8 cellular contexts compared by ENCODE assay signal in the genomic region with DNA sequence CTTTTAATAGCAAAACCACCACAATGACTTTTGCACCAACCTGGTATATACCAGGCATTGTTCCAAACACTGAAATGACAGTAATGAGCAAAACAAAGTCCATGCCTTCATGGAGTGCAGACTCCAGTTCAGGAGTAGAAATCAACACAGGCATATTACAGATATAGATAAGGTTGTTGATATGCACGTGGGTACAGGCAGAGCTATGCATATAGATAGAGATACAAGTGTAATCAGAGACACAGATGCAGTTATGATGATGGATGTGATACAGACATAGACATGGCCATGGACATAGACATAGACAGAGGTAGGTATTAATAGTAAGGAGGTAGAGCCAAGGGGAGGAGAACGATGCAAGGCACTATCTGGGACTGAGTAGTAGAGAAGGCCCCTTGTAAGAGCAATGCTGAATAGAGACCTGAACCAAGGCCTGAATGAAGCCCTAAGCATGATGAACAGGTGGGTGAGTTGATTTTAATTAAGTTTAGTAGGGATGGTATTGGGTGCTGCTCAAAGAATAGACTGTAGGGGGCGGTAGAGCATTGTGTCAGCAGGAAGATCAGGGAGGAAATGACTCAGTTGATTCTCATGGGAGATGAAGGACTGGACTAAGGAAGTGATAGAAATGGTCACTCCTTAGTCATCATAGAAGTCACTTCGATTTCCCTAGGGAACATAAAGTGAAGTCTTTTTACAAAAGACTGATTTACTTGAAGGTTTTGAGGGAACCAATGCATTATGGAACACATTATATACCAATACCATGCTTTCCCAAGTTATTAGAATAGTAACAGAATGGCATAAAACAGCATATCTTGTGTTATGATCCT. TPM values are rescaled to one million over a fixed set of nuclear protein-coding genes. Genes with fewer than 3 reads are reported as not detected.
DNase-seq lines count a peak whose midpoint lies in the region; ATAC-seq and TF ChIP-seq lines count a peak whose summit lies in the region.

No MANE protein-coding gene starts in this region.

- 47 to 60% (median 48%) methylated on average over 4 of the region's 4 CpGs for WGBS in spleen, 5 donors

- peaks cover 12% of the 10 kb centered on the region for H3K4me1 Mint-ChIP-seq in CD14-positive monocyte

- peaks cover 0 to 18% (median 3%) of the 10 kb centered on the region in 6 donors for H3K4me1 ChIP-seq in spleen

- no peak overlapping the region for H3K4me3 ChIP-seq in spleen

- H3K27me3 Mint-ChIP-seq in CD14-positive monocyte (ENCODE audit: low read depth in 3 of 3), result peaks cover 0 to 7% (median 0%) of the 10 kb centered on the region in 3 donors

- peak overlapping the region in 2 of 7 donors; percentile 5 to 8 for H3K27ac Mint-ChIP-seq in CD14-positive monocyte

- ATAC-seq in GM18870 (IDR thresholded peaks at IDR 0.05; ENCODE audit: unreplicated experiment) (peak; percentile 98), HG03064 (IDR thresholded peaks at IDR 0.05; ENCODE audit: low read depth, unreplicated experiment) (peak; percentile 94), sciatic nerve (no peak)

- intact Hi-C loops in CD14-positive monocyte (cut with micrococcal nuclease) (loop anchor here in 1 of 2 donors (5.0 kb wide), 1 partner anchor 41 kb away; the partner anchor contains the start of gene CMPK2), spleen (cut with DNase I; ENCODE audit: low total_unique reads) (no loop called here), sciatic nerve (cut with DNase I) (no loop called here)

- peak; percentile 52 for DNase-seq in CD14-positive monocyte (ENCODE audit: low spot score)
- DNase-seq in NOMO-1 (lab: John Stamatoyannopoulos, UW; ENCODE audit: unreplicated experiment in 2 of 2), result peak; percentile 28 to 66
- peak; percentile 66 for DNase-seq in activated CD8-positive, alpha-beta memory T cell treated with anti-CD3 and anti-CD28 coated beads, Interleukin-2, amount 50 U/mL, for 48 hours
- DNase-seq in foreskin melanocyte, result peak; percentile 63
- DNase-seq in spleen, result no peak
- DNase-seq in sciatic nerve (ENCODE audit: low spot score), result no peak

- peak overlapping the region in 1 of 8 donors; percentile 4 for H3K27ac ChIP-seq in spleen

- no peaks in the 10 kb centered on the region for H3K36me3 ChIP-seq in spleen

- no peak for TF ChIP-seq POLR2A in spleen (IDR thresholded peaks at IDR 0.05)

- peaks cover 3 to 12% (median 8%) of the 10 kb centered on the region in 7 donors for H3K9me3 Mint-ChIP-seq in CD14-positive monocyte

- peaks cover 0 to under 1% (median 0%) of the 10 kb centered on the region in 7 donors for H3K27me3 ChIP-seq in spleen (replicated peaks in 1 of 7)

- TF ChIP-seq CTCF in CD14-positive monocyte (IDR thresholded peaks at IDR 0.05), result peak; percentile 83
- peak; percentile 25 to 77 (median 63) for TF ChIP-seq CTCF in spleen (IDR thresholded peaks at IDR 0.05 in 8 of 11, conservative IDR thresholded peaks at IDR 0.05 in 3 of 11)

- H3K36me3 Mint-ChIP-seq in CD14-positive monocyte, result peaks cover 0 to 5% of the 10 kb centered on the region in 2 donors

- no peak overlapping the region for H3K4me3 Mint-ChIP-seq in CD14-positive monocyte

- peaks cover 4 to 14% (median 9%) of the 10 kb centered on the region in 8 donors for H3K9me3 ChIP-seq in spleen

RNA-seq across cellular contexts. Expression of gene CMPK2, which starts 39.4 kb away (rescaled TPM):
- polyA plus RNA-seq in CD14-positive monocyte (10 to 100 TPM; 17.0 to 18.1 TPM), spleen (1 to 10 TPM; 2.5 to 8.0 (median 4.4) TPM)
- total RNA-seq in spleen (10 to 100 TPM in 4 of 7 donors, 1 to 10 TPM in 3; 6.7 to 18.8 (median 12.0) TPM), sciatic nerve (4.1 TPM)

RNA-seq across cellular contexts. Expression of gene RSAD2, which starts 51.3 kb away (rescaled TPM):
- polyA plus RNA-seq in CD14-positive monocyte, result 10 to 100 TPM; 10.3 to 12.6 TPM
- total RNA-seq in spleen, result 10 to 100 TPM in 5 of 7 donors, 1 to 10 TPM in 2; 6.2 to 18.6 (median 12.0) TPM
- polyA plus RNA-seq in spleen, result 1 to 10 TPM; 2.1 to 4.7 (median 3.1) TPM
- 7.5 TPM for total RNA-seq in sciatic nerve

Comparison
In these comparisons a context has a peak if more than half of its experiments do, and no peak if none do; other contexts are left out.
1. DNase-seq: peak in CD14-positive monocyte (single experiment), NOMO-1 (2 of 2), activated CD8-positive, alpha-beta memory T cell treated with anti-CD3 and anti-CD28 coated beads, Interleukin-2, amount 50 U/mL, for 48 hours (single experiment) and foreskin melanocyte (single experiment); none in spleen (single experiment) and sciatic nerve (single experiment).